In genomic region chr6:151443911-151444621, GRCh38 we compare ENCODE assay signal across 30 cellular contexts. TPM values are rescaled to one million over a fixed set of nuclear protein-coding genes. Genes with fewer than 3 reads are reported as not detected.
DNase-seq lines count a peak whose midpoint lies in the region; ATAC-seq, FAIRE-seq and TF ChIP-seq lines count a peak whose summit lies in the region.
"Had no signal": no experiment of that assay in that cellular context is flagged by ENCODE, and none has a peak within 500 bp of the region (broad histone marks: within the 10 kb centered on the region; RNA-seq: fewer than 3 reads in every experiment).

No MANE protein-coding gene starts in this region.

- no peak for ATAC-seq in thoracic aorta (ENCODE audit: insufficient number of reproducible peaks, low FRiP score, low read depth)
- ATAC-seq: activated naive CD4-positive, alpha-beta T cell treated with anti-CD3 and anti-CD28 coated beads, Interleukin-2, amount 50 U/mL, for 72 hours; HCT116; stimulated activated effector memory CD8-positive, alpha-beta T cell treated with anti-CD3 and anti-CD28 coated beads, Interleukin-12 subunit alpha, Interleukin-12 subunit beta, amount 100 ng/mL, for 72 hours had no signal

- H3K4me1 Mint-ChIP-seq in nephron: peaks cover 12% of the 10 kb centered on the region

- TF ChIP-seq POLR2A in GM12892 (IDR thresholded peaks at IDR 0.05; ENCODE audit: low read depth, low read length): no peak

- TF ChIP-seq CTCF in nephron (IDR thresholded peaks at IDR 0.05; ENCODE audit: unreplicated experiment in 3 of 3): no peak
- TF ChIP-seq CTCF in thoracic aorta (IDR thresholded peaks at IDR 0.05): no peak
- no peak for TF ChIP-seq CTCF in BE2C (IDR thresholded peaks at IDR 0.05; ENCODE audit: low read depth, low read length)

- H3K36me3 Mint-ChIP-seq in nephron (ENCODE audit: low read depth): peaks cover 13% of the 10 kb centered on the region
- H3K36me3 Mint-ChIP-seq: activated naive CD4-positive, alpha-beta T cell treated with anti-CD3 and anti-CD28 coated beads, Interleukin-2, amount 50 U/mL, for 72 hours had no signal

- FAIRE-seq in GM12892 (lab: Jason Lieb, UNC): no peak
- FAIRE-seq: GM12891, islet of Langerhans, urothelium cell line had no signal

- no peak overlapping the region for H3K4me3 Mint-ChIP-seq in nephron
- H3K4me3 Mint-ChIP-seq: endodermal cell; stimulated activated effector memory CD8-positive, alpha-beta T cell treated with anti-CD3 and anti-CD28 coated beads, Interleukin-12 subunit alpha, Interleukin-12 subunit beta, amount 100 ng/mL, for 72 hours had no signal

- DNase-seq in ELR (ENCODE audit: low read depth): peak; percentile 11
- DNase-seq in astrocyte of the hippocampus (ENCODE audit: low read depth, low spot score): peak; percentile 27
- no peak for DNase-seq in thoracic aorta (ENCODE audit: low spot score)
- no peak for DNase-seq in BE2C
- DNase-seq in T1000 (lab: John Stamatoyannopoulos, UW): no peak
- no peak for DNase-seq in GM12892 (ENCODE audit: insufficient read length)
- DNase-seq: activated CD4-positive, alpha-beta T cell treated with anti-CD3 and anti-CD28 coated beads for 48 hours; activated CD8-positive, alpha-beta memory T cell treated with anti-CD3 and anti-CD28 coated beads for 24 hours; activated effector memory CD4-positive, alpha-beta T cell treated with Interleukin-2 at 50 U/mL for 16 hours; activated T-cell treated with anti-CD3 and anti-CD28 coated beads for 4 hours; amygdala; cortex of kidney; DMS153; endodermal cell; left ventricle myocardium inferior; NCI-H446; NCI-H774; Peyer's patch; SHP77 had no signal

- no peaks in the 10 kb centered on the region for H3K27me3 Mint-ChIP-seq in nephron (ENCODE audit: low read depth)

- H3K4me3 ChIP-seq in thoracic aorta: no peak overlapping the region
- no peak overlapping the region for H3K4me3 ChIP-seq in BE2C (ENCODE audit: low read depth, low read length)
- H3K4me3 ChIP-seq: BLaER1 treated with 17β-estradiol and CSF1 and Interleukin-3, amounts not matched to agents 10 nM and 100 nM; esophagus muscularis mucosa; left ventricle myocardium inferior; prostate gland had no signal

- peak overlapping the region; percentile 7 to 40 (median 21) for H3K27ac Mint-ChIP-seq in nephron
- H3K27ac Mint-ChIP-seq: activated naive CD4-positive, alpha-beta T cell treated with anti-CD3 and anti-CD28 coated beads, Interleukin-2, amount 50 U/mL, for 72 hours; endodermal cell; stimulated activated effector memory CD8-positive, alpha-beta T cell treated with anti-CD3 and anti-CD28 coated beads, Interleukin-12 subunit alpha, Interleukin-12 subunit beta, amount 100 ng/mL, for 72 hours had no signal

- H3K27me3 ChIP-seq in thoracic aorta (replicated peaks; ENCODE audit: insufficient read depth) (no peaks in the 10 kb centered on the region), BE2C (no peaks in the 10 kb centered on the region)
- H3K27me3 ChIP-seq: BLaER1 treated with 17β-estradiol and CSF1 and Interleukin-3, amounts not matched to agents 10 nM and 100 nM; esophagus muscularis mucosa; neutrophil; Peyer's patch had no signal

- H3K4me1 ChIP-seq in thoracic aorta (ENCODE audit: control insufficient read depth in 1 of 2, low read depth in 2 of 2) (peaks cover 24 to 69% of the 10 kb centered on the region in 2 donors), BE2C (no peaks in the 10 kb centered on the region)
- H3K4me1 ChIP-seq: prostate gland had no signal

- no peaks in the 10 kb centered on the region for H3K9me3 ChIP-seq in thoracic aorta
- no peaks in the 10 kb centered on the region for H3K9me3 ChIP-seq in BE2C
- H3K9me3 ChIP-seq: esophagus muscularis mucosa, left ventricle myocardium inferior, neutrophil, Peyer's patch, prostate gland had no signal

- H3K9me3 Mint-ChIP-seq in nephron: no peaks in the 10 kb centered on the region
- H3K9me3 Mint-ChIP-seq: activated naive CD4-positive, alpha-beta T cell treated with anti-CD3 and anti-CD28 coated beads, Interleukin-2, amount 50 U/mL, for 72 hours; endodermal cell; stimulated activated effector memory CD8-positive, alpha-beta T cell treated with anti-CD3 and anti-CD28 coated beads, Interleukin-12 subunit alpha, Interleukin-12 subunit beta, amount 100 ng/mL, for 72 hours had no signal

- H3K27ac ChIP-seq in thoracic aorta: peak overlapping the region; percentile 51 to 93
- H3K27ac ChIP-seq: BLaER1 treated with 17β-estradiol and CSF1 and Interleukin-3, amounts not matched to agents 10 nM and 100 nM; neutrophil; prostate gland had no signal

- H3K36me3 ChIP-seq in thoracic aorta (no peaks in the 10 kb centered on the region), BE2C (peaks cover 28% of the 10 kb centered on the region)
- H3K36me3 ChIP-seq: left ventricle myocardium inferior, Peyer's patch, prostate gland had no signal

RNA-seq across cellular contexts. Expression of gene RMND1, which starts 7.9 kb away (rescaled TPM):
- 10 to 100 TPM; 20.7 to 21.2 TPM for total RNA-seq in thoracic aorta
- 10.5 TPM for polyA plus RNA-seq in BE2C (2012; ENCODE audit: insufficient read depth, insufficient read length, low read depth)
- polyA plus RNA-seq in GM12892 (2012; ENCODE audit: missing spikeins): 25.5 TPM

RNA-seq across cellular contexts. Expression of gene CCDC170, which starts 49.8 kb away (rescaled TPM):
- 1 to 10 TPM in 1 of 2 donors, under 1 TPM in 1; 0.81 to 1.5 TPM for total RNA-seq in thoracic aorta
- not detected for polyA plus RNA-seq in BE2C (2012; ENCODE audit: insufficient read depth, insufficient read length, low read depth)
- polyA plus RNA-seq in GM12892 (2012; ENCODE audit: missing spikeins): not detected
- total RNA-seq: activated naive CD4-positive, alpha-beta T cell treated with anti-CD3 and anti-CD28 coated beads, Interleukin-2, amount 50 U/mL, for 72 hours had no signal

RNA-seq across cellular contexts. Expression of gene ZBTB2, which starts 52.7 kb away (rescaled TPM):
- total RNA-seq in thoracic aorta: 1 to 10 TPM; 5.3 to 8.4 TPM
- polyA plus RNA-seq in BE2C (2012; ENCODE audit: insufficient read depth, insufficient read length, low read depth): 15.9 TPM
- 9.3 TPM for polyA plus RNA-seq in GM12892 (2012; ENCODE audit: missing spikeins)

Comparison
In these comparisons a context has a peak if more than half of its experiments do, and no peak if none do; other contexts are left out.
1. DNase-seq: peak in ELR (single experiment) and astrocyte of the hippocampus (single experiment); none in thoracic aorta (single experiment), BE2C (single experiment), T1000 (single experiment) and GM12892 (single experiment).